Comparison of ENCODE assay signal across 2 cellular contexts in the genomic region with DNA sequence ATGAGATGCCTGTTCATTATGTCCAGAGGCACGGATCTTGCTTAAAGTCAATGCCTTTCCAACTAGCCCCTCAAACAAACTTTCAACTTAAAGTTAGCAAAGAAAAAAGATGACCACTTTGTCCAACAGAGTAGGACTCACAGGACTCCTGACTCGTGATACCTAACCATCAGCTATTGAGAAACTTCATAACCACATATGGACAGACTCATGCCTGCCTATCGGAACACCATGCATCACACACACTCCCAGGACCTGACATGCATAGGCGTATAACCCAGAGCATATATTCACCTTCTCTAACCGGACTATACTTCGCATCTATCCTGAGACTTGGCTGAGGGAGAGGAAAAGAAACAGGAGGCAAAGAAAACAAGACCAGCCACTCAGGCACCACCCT.
TF ChIP-seq lines count a peak whose summit lies in the region.

No MANE protein-coding gene starts in this region.

TF ChIP-seq in SK-N-SH, 30 proteins besides CTCF, POLR2A, EP300 and RAD21:
- TF ChIP-seq, protein P1, sequence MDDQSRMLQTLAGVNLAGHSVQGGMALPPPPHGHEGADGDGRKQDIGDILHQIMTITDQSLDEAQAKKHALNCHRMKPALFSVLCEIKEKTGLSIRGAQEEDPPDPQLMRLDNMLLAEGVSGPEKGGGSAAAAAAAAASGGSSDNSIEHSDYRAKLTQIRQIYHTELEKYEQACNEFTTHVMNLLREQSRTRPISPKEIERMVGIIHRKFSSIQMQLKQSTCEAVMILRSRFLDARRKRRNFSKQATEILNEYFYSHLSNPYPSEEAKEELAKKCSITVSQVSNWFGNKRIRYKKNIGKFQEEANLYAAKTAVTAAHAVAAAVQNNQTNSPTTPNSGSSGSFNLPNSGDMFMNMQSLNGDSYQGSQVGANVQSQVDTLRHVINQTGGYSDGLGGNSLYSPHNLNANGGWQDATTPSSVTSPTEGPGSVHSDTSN (IDR thresholded peaks at IDR 0.05) = no peak
- TF ChIP-seq FOXJ3 (CRISPR knock-in tag; IDR thresholded peaks at IDR 0.05) = no peak
- TF ChIP-seq POLR2AphosphoS5 (IDR thresholded peaks at IDR 0.05; ENCODE audit: low read depth, low read length) = no peak
- TF ChIP-seq MEF2A (IDR thresholded peaks at IDR 0.05; ENCODE audit: borderline replicate concordance, low read depth) = no peak
- no peak for TF ChIP-seq YY1 (IDR thresholded peaks at IDR 0.05; ENCODE audit: low read depth)
- TF ChIP-seq, protein P2, sequence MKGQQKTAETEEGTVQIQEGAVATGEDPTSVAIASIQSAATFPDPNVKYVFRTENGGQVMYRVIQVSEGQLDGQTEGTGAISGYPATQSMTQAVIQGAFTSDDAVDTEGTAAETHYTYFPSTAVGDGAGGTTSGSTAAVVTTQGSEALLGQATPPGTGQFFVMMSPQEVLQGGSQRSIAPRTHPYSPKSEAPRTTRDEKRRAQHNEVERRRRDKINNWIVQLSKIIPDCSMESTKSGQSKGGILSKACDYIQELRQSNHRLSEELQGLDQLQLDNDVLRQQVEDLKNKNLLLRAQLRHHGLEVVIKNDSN (IDR thresholded peaks at IDR 0.05; ENCODE audit: borderline replicate concordance, low read depth) = no peak
- no peak for TF ChIP-seq SIN3A (IDR thresholded peaks at IDR 0.05; ENCODE audit: borderline replicate concordance, low read depth, low read length)
- TF ChIP-seq, protein P3, sequence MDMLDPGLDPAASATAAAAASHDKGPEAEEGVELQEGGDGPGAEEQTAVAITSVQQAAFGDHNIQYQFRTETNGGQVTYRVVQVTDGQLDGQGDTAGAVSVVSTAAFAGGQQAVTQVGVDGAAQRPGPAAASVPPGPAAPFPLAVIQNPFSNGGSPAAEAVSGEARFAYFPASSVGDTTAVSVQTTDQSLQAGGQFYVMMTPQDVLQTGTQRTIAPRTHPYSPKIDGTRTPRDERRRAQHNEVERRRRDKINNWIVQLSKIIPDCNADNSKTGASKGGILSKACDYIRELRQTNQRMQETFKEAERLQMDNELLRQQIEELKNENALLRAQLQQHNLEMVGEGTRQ (IDR thresholded peaks at IDR 0.05; ENCODE audit: borderline replicate concordance, low read depth, low read length) = no peak
- TF ChIP-seq ELF1 (IDR thresholded peaks at IDR 0.05) = no peak
- TF ChIP-seq TCF12 (IDR thresholded peaks at IDR 0.05) = no peak
- TF ChIP-seq, protein P4, sequence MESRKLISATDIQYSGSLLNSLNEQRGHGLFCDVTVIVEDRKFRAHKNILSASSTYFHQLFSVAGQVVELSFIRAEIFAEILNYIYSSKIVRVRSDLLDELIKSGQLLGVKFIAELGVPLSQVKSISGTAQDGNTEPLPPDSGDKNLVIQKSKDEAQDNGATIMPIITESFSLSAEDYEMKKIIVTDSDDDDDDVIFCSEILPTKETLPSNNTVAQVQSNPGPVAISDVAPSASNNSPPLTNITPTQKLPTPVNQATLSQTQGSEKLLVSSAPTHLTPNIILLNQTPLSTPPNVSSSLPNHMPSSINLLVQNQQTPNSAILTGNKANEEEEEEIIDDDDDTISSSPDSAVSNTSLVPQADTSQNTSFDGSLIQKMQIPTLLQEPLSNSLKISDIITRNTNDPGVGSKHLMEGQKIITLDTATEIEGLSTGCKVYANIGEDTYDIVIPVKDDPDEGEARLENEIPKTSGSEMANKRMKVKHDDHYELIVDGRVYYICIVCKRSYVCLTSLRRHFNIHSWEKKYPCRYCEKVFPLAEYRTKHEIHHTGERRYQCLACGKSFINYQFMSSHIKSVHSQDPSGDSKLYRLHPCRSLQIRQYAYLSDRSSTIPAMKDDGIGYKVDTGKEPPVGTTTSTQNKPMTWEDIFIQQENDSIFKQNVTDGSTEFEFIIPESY (IDR thresholded peaks at IDR 0.05; ENCODE audit: borderline replicate concordance, low read depth) = no peak
- no peak for TF ChIP-seq NRF1 (IDR thresholded peaks at IDR 0.05; ENCODE audit: low read depth, low read length)
- TF ChIP-seq, protein P5, sequence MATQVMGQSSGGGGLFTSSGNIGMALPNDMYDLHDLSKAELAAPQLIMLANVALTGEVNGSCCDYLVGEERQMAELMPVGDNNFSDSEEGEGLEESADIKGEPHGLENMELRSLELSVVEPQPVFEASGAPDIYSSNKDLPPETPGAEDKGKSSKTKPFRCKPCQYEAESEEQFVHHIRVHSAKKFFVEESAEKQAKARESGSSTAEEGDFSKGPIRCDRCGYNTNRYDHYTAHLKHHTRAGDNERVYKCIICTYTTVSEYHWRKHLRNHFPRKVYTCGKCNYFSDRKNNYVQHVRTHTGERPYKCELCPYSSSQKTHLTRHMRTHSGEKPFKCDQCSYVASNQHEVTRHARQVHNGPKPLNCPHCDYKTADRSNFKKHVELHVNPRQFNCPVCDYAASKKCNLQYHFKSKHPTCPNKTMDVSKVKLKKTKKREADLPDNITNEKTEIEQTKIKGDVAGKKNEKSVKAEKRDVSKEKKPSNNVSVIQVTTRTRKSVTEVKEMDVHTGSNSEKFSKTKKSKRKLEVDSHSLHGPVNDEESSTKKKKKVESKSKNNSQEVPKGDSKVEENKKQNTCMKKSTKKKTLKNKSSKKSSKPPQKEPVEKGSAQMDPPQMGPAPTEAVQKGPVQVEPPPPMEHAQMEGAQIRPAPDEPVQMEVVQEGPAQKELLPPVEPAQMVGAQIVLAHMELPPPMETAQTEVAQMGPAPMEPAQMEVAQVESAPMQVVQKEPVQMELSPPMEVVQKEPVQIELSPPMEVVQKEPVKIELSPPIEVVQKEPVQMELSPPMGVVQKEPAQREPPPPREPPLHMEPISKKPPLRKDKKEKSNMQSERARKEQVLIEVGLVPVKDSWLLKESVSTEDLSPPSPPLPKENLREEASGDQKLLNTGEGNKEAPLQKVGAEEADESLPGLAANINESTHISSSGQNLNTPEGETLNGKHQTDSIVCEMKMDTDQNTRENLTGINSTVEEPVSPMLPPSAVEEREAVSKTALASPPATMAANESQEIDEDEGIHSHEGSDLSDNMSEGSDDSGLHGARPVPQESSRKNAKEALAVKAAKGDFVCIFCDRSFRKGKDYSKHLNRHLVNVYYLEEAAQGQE (IDR thresholded peaks at IDR 0.05; ENCODE audit: low read depth, low read length) = no peak

TF ChIP-seq in SK-N-SH treated with all-trans-retinoic acid at 6 μM for 48 hours, 23 proteins besides CTCF, POLR2A, EP300 and RAD21:
- TF ChIP-seq PPARA (CRISPR knock-in tag; IDR thresholded peaks at IDR 0.05; ENCODE audit: borderline replicate concordance) (no peak), ZNF565 (CRISPR knock-in tag; conservative IDR thresholded peaks at IDR 0.05; ENCODE audit: low read depth) (no peak), RARB (CRISPR knock-in tag; IDR thresholded peaks at IDR 0.05) (no peak), SNAI2 (CRISPR knock-in tag; IDR thresholded peaks at IDR 0.05) (no peak), ISL1 (CRISPR knock-in tag; IDR thresholded peaks at IDR 0.05) (no peak), OSR1 (CRISPR knock-in tag; IDR thresholded peaks at IDR 0.05) (no peak), BACH2 (CRISPR knock-in tag; IDR thresholded peaks at IDR 0.05; ENCODE audit: borderline replicate concordance) (no peak), ESRRG (CRISPR knock-in tag; IDR thresholded peaks at IDR 0.05) (no peak), ZC3H10 (CRISPR knock-in tag; IDR thresholded peaks at IDR 0.05) (no peak), TOX (CRISPR knock-in tag; IDR thresholded peaks at IDR 0.05; ENCODE audit: borderline replicate concordance) (no peak), CSDC2 (CRISPR knock-in tag; IDR thresholded peaks at IDR 0.05) (no peak), GLIS3 (CRISPR knock-in tag; IDR thresholded peaks at IDR 0.05) (no peak), ZFP3 (CRISPR knock-in tag; IDR thresholded peaks at IDR 0.05) (no peak)
- TF ChIP-seq, protein P6, sequence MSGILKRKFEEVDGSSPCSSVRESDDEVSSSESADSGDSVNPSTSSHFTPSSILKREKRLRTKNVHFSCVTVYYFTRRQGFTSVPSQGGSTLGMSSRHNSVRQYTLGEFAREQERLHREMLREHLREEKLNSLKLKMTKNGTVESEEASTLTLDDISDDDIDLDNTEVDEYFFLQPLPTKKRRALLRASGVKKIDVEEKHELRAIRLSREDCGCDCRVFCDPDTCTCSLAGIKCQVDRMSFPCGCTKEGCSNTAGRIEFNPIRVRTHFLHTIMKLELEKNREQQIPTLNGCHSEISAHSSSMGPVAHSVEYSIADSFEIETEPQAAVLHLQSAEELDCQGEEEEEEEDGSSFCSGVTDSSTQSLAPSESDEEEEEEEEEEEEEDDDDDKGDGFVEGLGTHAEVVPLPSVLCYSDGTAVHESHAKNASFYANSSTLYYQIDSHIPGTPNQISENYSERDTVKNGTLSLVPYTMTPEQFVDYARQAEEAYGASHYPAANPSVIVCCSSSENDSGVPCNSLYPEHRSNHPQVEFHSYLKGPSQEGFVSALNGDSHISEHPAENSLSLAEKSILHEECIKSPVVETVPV (CRISPR knock-in tag; IDR thresholded peaks at IDR 0.05) = no peak
- TF ChIP-seq, protein P7, sequence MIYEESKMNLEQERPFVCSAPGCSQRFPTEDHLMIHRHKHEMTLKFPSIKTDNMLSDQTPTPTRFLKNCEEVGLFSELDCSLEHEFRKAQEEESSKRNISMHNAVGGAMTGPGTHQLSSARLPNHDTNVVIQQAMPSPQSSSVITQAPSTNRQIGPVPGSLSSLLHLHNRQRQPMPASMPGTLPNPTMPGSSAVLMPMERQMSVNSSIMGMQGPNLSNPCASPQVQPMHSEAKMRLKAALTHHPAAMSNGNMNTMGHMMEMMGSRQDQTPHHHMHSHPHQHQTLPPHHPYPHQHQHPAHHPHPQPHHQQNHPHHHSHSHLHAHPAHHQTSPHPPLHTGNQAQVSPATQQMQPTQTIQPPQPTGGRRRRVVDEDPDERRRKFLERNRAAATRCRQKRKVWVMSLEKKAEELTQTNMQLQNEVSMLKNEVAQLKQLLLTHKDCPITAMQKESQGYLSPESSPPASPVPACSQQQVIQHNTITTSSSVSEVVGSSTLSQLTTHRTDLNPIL (CRISPR knock-in tag; IDR thresholded peaks at IDR 0.05; ENCODE audit: low read depth) = no peak
TF ChIP-seq in SK-N-SH treated with all-trans-retinoic acid at 6 μM for 48 hours: peak in this region for 0.
